1 cellular context compared by ENCODE assay signal in the genomic region with DNA sequence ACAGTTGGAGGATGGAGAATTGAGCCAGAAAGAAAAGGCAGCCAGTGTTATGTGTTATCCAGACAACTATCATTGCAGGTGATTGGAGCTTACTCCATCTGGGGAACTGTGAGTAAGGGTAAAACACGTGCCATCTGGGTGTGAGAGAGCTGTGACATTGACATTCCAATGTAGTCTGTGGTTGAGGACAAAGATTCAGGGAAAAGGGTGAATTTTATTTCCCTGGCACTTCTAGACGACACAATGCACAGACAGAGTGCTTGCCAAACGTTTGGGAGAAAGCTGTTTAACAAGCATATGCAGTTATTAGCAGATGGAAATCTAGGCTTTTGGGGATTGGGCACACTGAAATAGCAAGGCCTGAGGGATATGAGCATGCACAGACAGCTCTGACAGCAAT.
TF ChIP-seq lines count a peak whose summit lies in the region.

No MANE protein-coding gene starts in this region.

TF ChIP-seq in IMR-90, 13 proteins besides CTCF, POLR2A, EP300 and RAD21 (continued from another document):
- no peak for TF ChIP-seq BHLHE40 (IDR thresholded peaks at IDR 0.05; ENCODE audit: low read depth, low read length)
- TF ChIP-seq, protein P1, sequence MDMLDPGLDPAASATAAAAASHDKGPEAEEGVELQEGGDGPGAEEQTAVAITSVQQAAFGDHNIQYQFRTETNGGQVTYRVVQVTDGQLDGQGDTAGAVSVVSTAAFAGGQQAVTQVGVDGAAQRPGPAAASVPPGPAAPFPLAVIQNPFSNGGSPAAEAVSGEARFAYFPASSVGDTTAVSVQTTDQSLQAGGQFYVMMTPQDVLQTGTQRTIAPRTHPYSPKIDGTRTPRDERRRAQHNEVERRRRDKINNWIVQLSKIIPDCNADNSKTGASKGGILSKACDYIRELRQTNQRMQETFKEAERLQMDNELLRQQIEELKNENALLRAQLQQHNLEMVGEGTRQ (IDR thresholded peaks at IDR 0.05; ENCODE audit: low read depth, low read length) = no peak
- no peak for TF ChIP-seq RCOR1 (IDR thresholded peaks at IDR 0.05; ENCODE audit: insufficient replicate concordance, low read length)
- no peak for TF ChIP-seq ELK1 (IDR thresholded peaks at IDR 0.05; ENCODE audit: borderline replicate concordance, low read depth, low read length)
- no peak for TF ChIP-seq NFE2L2 (IDR thresholded peaks at IDR 0.05; ENCODE audit: low read depth, low read length)
